12 cellular contexts compared by ENCODE assay signal in the genomic region with DNA sequence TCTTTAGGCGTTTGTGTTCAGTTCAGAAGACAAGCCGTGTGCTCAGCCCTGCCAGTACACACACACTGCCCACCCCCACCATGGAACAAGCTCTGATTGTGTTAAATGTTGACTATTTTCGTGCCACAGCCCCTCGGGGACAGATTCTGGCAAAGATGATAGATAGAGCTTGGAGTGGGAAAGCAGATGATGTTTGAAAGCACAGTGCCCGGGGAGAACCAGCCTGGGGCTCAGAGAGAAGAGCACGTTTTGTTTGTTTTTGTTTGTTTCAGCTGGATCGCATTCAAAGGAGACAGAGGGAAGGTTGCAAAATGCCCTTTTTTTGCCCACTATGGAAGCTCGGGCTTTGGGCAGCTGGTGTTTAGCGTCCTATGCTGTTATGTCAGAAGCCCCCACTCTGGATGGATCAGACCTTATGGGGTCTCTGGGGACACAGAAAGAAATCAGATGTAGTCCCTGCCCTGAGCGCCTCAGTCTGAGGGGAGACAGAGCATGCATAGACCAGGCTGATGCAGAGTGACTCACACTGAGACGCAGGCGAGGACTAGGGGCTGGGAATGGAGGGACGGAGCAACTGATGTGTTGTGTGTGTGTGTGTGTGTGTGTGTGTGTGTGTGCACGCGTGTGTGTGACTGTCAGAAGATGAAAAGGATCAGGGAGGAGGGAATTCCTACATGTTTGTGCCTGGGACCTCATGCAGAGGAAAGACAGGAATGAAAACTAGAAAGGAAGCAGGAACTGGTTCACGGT.
A peak's percentile ranks its signal among the peaks of the same experiment; 100 is the strongest.
DNase-seq lines count a peak whose midpoint lies in the region; TF ChIP-seq lines count a peak whose summit lies in the region.
"Had no signal": no experiment of that assay in that cellular context is flagged by ENCODE, and none has a peak within 500 bp of the region (broad histone marks: within the 10 kb centered on the region; RNA-seq: fewer than 3 reads in every experiment).

No MANE protein-coding gene starts in this region.

- intact Hi-C loops in MCF 10A (cut with micrococcal nuclease) (no loop called here), breast epithelium (cut with DNase I; ENCODE audit: low total_unique reads) (no loop called here)

- H3K27me3 ChIP-seq in breast epithelium = peaks cover 0 to 22% of the 10 kb centered on the region in 2 donors

- no peaks in the 10 kb centered on the region for H3K36me3 Mint-ChIP-seq in MCF 10A (ENCODE audit: insufficient read depth, unreplicated experiment)
- H3K36me3 Mint-ChIP-seq in type B pancreatic cell = no peaks in the 10 kb centered on the region

- H3K9me3 Mint-ChIP-seq in MCF 10A (ENCODE audit: unreplicated experiment) = no peaks in the 10 kb centered on the region
- H3K9me3 Mint-ChIP-seq in type B pancreatic cell = no peaks in the 10 kb centered on the region

- H3K4me1 Mint-ChIP-seq in MCF 10A (ENCODE audit: insufficient read depth, unreplicated experiment) (no peaks in the 10 kb centered on the region), type B pancreatic cell (ENCODE audit: unreplicated experiment) (peaks cover 20% of the 10 kb centered on the region)

- no peaks in the 10 kb centered on the region for H3K4me1 ChIP-seq in breast epithelium

- no peaks in the 10 kb centered on the region for H3K36me3 ChIP-seq in breast epithelium

- BruUV-seq in MCF 10A (replicated peaks; lab: Mats Ljungman, UMichigan) = no TSS peak

- POLR2A ChIA-PET in MCF 10A (lab: Yijun Ruan, JAX) = no interaction called here

- no peak overlapping the region for H3K27ac ChIP-seq in breast epithelium
- H3K27ac ChIP-seq in angular gyrus (ENCODE audit: low read depth, low read length) = peak overlapping the region; percentile 91

- H3K4me3 Mint-ChIP-seq in MCF 10A (ENCODE audit: unreplicated experiment) (no peak overlapping the region), type B pancreatic cell (no peak overlapping the region)
- H3K4me3 Mint-ChIP-seq: B cell had no signal

- DNase-seq in MCF 10A (ENCODE audit: unreplicated experiment) (peak; percentile 39), breast epithelium (ENCODE audit: low spot score in 2 of 2) (no peak), iris pigment epithelial cell (ENCODE audit: low read depth) (peak; percentile 72), type B pancreatic cell (ENCODE audit: extremely low spot score, unreplicated experiment) (no peak), activated gamma-delta T cell (lab: John Stamatoyannopoulos, UW) (no peak), DMS114 treated with DMSO at 0.1 percent for 48 hours (lab: John Stamatoyannopoulos, UW; ENCODE audit: unreplicated experiment) (no peak)
- DNase-seq in central memory CD4-positive, alpha-beta T cell = no peak
- DNase-seq: effector CD8-positive, alpha-beta T cell; kidney glomerular epithelial cell had no signal

- peaks cover 45% of the 10 kb centered on the region for H3K27me3 Mint-ChIP-seq in MCF 10A (ENCODE audit: insufficient read depth, unreplicated experiment)
- peaks cover 70% of the 10 kb centered on the region for H3K27me3 Mint-ChIP-seq in type B pancreatic cell

- no peak for TF ChIP-seq POLR2A in breast epithelium (IDR thresholded peaks at IDR 0.05)

- H3K27ac Mint-ChIP-seq in MCF 10A (ENCODE audit: low read depth, unreplicated experiment) = no peak overlapping the region
- peak overlapping the region; percentile 16 for H3K27ac Mint-ChIP-seq in type B pancreatic cell
- H3K27ac Mint-ChIP-seq: B cell had no signal

- no peaks in the 10 kb centered on the region for H3K9me3 ChIP-seq in breast epithelium

- no peak overlapping the region for H3K4me3 ChIP-seq in breast epithelium
- H3K4me3 ChIP-seq: skin epidermis had no signal

- TF ChIP-seq CTCF in MCF 10A (IDR thresholded peaks at IDR 0.05; ENCODE audit: unreplicated experiment) = no peak
- TF ChIP-seq CTCF in breast epithelium (IDR thresholded peaks at IDR 0.05) = no peak
- no peak for TF ChIP-seq CTCF in type B pancreatic cell (conservative IDR thresholded peaks at IDR 0.05)

- CTCF ChIA-PET in MCF 10A (lab: Yijun Ruan, JAX) = interaction anchor here (0.6 to 0.9 kb wide), 2 partner anchors 117 to 170 kb away, joined by 3 to 5 read pairs; no protein-coding TSS in a partner anchor

Comparison
In these comparisons a context has a peak if more than half of its experiments do, and no peak if none do; other contexts are left out.
1. DNase-seq: peak in MCF 10A (single experiment) and iris pigment epithelial cell (single experiment); none in breast epithelium (0 of 2), type B pancreatic cell (single experiment), activated gamma-delta T cell (single experiment), DMS114 treated with DMSO at 0.1 percent for 48 hours (single experiment) and central memory CD4-positive, alpha-beta T cell (single experiment).